Comparison of ENCODE assay signal across 8 cellular contexts in genomic region chr2:152335851-152336102, GRCh38. TPM values are rescaled to one million over a fixed set of nuclear protein-coding genes. Genes with fewer than 3 reads are reported as not detected.
DNase-seq lines count a peak whose midpoint lies in the region; ATAC-seq and TF ChIP-seq lines count a peak whose summit lies in the region.

No MANE protein-coding gene starts in this region.

- H3K36me3 ChIP-seq in SK-N-MC (ENCODE audit: insufficient read depth, low read length), result no peaks in the 10 kb centered on the region

- H3K27ac Mint-ChIP-seq in T-helper 17 cell, result no peak overlapping the region

- no peak overlapping the region for H3K27ac ChIP-seq in SK-N-MC

- peaks cover 7% of the 10 kb centered on the region for H3K4me1 Mint-ChIP-seq in T-helper 17 cell

- H3K36me3 Mint-ChIP-seq in T-helper 17 cell (ENCODE audit: low read depth), result peaks cover 2% of the 10 kb centered on the region

- H3K9ac ChIP-seq in SK-N-MC (ENCODE audit: insufficient read length), result peak overlapping the region; percentile 72

- ATAC-seq in GM21825 (IDR thresholded peaks at IDR 0.05; ENCODE audit: unreplicated experiment) (peak; percentile 10), omental fat pad (ENCODE audit: low FRiP score) (peak; percentile 18), T-helper 17 cell (no peak)

- H3K9me3 ChIP-seq in SK-N-MC (ENCODE audit: low read depth, low read length), result no peaks in the 10 kb centered on the region
- no peaks in the 10 kb centered on the region for H3K9me3 ChIP-seq in T-helper 17 cell (ENCODE audit: control insufficient read depth, low read length, poor library complexity, severe bottlenecking)

- H3K27me3 Mint-ChIP-seq in T-helper 17 cell, result peaks cover 59% of the 10 kb centered on the region

- H3K4me3 ChIP-seq in SK-N-MC (peak overlapping the region; percentile 94), fibroblast of pulmonary artery (replicated peaks; ENCODE audit: low read depth, low read length) (peak overlapping the region; percentile 83)

- DNase-seq in COLO668 (lab: John Stamatoyannopoulos, UW; ENCODE audit: unreplicated experiment) (peak; percentile 60), SK-N-MC (ENCODE audit: low read depth, low spot score) (no peak), fibroblast of pulmonary artery (ENCODE audit: low read depth) (no peak), omental fat pad (ENCODE audit: low spot score) (no peak), Ammon's horn (ENCODE audit: low spot score) (no peak), T-helper 17 cell (no peak), dedifferentiated amniotic fluid mesenchymal stem cell (ENCODE audit: extremely low spot score) (no peak)

- TF ChIP-seq CTCF in fibroblast of pulmonary artery (IDR thresholded peaks at IDR 0.05; ENCODE audit: low read length, missing control alignments), result no peak
- TF ChIP-seq CTCF in omental fat pad (IDR thresholded peaks at IDR 0.05), result no peak

- no peak overlapping the region for H3K4me3 Mint-ChIP-seq in T-helper 17 cell

RNA-seq across cellular contexts. Expression of gene FMNL2, which starts 0.8 kb away (rescaled TPM):
- total RNA-seq in omental fat pad (10 to 100 TPM; 34.6 to 62.1 (median 51.3) TPM), T-helper 17 cell (under 1 TPM; 0.34 to 0.40 TPM)

Comparison
In these comparisons a context has a peak if more than half of its experiments do, and no peak if none do; other contexts are left out.
1. RNA of gene FMNL2, which starts 0.8 kb away (total RNA-seq): 34.6 to 62.1 TPM in omental fat pad; 0.34 to 0.40 TPM in T-helper 17 cell; every median in the first group is over 10 times any median in the second.